Comparison of ENCODE assay signal across 12 cellular contexts in the genomic region with DNA sequence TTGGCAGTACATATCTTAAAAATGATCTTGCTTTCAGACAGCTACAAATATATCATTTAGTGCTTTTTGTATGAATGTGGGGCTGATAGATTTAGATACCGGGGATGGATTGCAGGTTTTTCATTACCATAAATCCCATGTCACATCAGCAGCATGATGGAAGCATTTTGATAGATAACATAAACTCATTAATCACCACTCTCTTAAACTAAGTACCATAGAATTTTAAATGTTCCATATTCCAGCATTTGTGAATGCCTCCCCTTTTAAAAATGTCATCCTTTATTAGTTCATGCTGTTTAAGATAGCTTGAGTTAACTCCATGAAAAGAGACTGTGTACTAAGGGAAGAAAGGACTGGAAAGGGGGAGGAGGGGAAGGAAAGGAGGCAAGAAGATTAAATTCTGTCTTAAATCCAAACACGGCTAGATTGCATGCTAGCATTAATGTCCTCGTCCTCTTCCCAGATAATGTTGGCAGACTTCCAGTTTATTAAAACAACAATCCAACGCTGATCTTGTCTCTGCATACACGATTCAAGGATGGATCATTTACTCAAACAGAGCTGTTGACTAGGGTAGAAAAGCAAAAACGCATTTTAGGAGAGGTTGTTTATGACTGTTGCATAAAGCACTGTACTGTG.
A peak's percentile ranks its signal among the peaks of the same experiment; 100 is the strongest.
DNase-seq lines count a peak whose midpoint lies in the region; ATAC-seq lines count a peak whose summit lies in the region.
"Had no signal": no experiment of that assay in that cellular context is flagged by ENCODE, and none has a peak within 500 bp of the region (broad histone marks: within the 10 kb centered on the region; RNA-seq: fewer than 3 reads in every experiment).

No MANE protein-coding gene starts in this region.

- no peaks in the 10 kb centered on the region for H3K27me3 ChIP-seq in right cardiac atrium (ENCODE audit: control insufficient read depth, insufficient read depth)

- 18% methylated on average over 6 of the region's 6 CpGs for WGBS in right cardiac atrium

- DNase-seq in Right ventricle myocardium inferior (ENCODE audit: missing footprints) (no peak), right cardiac atrium (no peak), NCI-H524 treated with DMSO at 0.1 percent for 48 hours (lab: John Stamatoyannopoulos, UW) (peak; percentile 6), fibroblast of gingiva (ENCODE audit: low read depth) (peak; percentile 66), NCI-H1436 (lab: John Stamatoyannopoulos, UW) (no peak)
- no peak for DNase-seq in stimulated activated CD4-positive, alpha-beta T cell treated with anti-CD3 and anti-CD28 coated beads, Interleukin-4, amount 100 ng/mL, for 1 hour
- DNase-seq: effector CD8-positive, alpha-beta T cell; left cardiac atrium; NCI-H1436 treated with DMSO at 0.1 percent for 48 hours; retina had no signal

- peak; percentile 50 for ATAC-seq in Right ventricle myocardium inferior
- no peak for ATAC-seq in right cardiac atrium
- no peak for ATAC-seq in HG03175 (IDR thresholded peaks at IDR 0.05; ENCODE audit: unreplicated experiment)
- ATAC-seq in HG03565 (IDR thresholded peaks at IDR 0.05; ENCODE audit: unreplicated experiment) = no peak

- no peaks in the 10 kb centered on the region for H3K4me1 ChIP-seq in right cardiac atrium (ENCODE audit: control insufficient read depth, insufficient read depth, low read length)

- intact Hi-C loops in Right ventricle myocardium inferior (cut with DNase I) = no loop called here
- intact Hi-C loops in right cardiac atrium (cut with DNase I) = no loop called here

- H3K27ac ChIP-seq in right cardiac atrium (ENCODE audit: low read length) = no peak overlapping the region

- H3K4me3 ChIP-seq in right cardiac atrium (ENCODE audit: low read length) = no peak overlapping the region

- no peaks in the 10 kb centered on the region for H3K9me3 ChIP-seq in right cardiac atrium (ENCODE audit: control insufficient read depth, low read length)

Comparison
In these comparisons a context has a peak if more than half of its experiments do, and no peak if none do; other contexts are left out.
1. DNase-seq: peak in NCI-H524 treated with DMSO at 0.1 percent for 48 hours (single experiment) and fibroblast of gingiva (single experiment); none in Right ventricle myocardium inferior (single experiment), right cardiac atrium (0 of 3), stimulated activated CD4-positive, alpha-beta T cell treated with anti-CD3 and anti-CD28 coated beads, Interleukin-4, amount 100 ng/mL, for 1 hour (single experiment) and NCI-H1436 (single experiment).